17 cellular contexts compared by ENCODE assay signal in genomic region chr14:33229269-33229924, GRCh38.
DNase-seq lines count a peak whose midpoint lies in the region; ATAC-seq, FAIRE-seq and TF ChIP-seq lines count a peak whose summit lies in the region.
"Had no signal": no experiment of that assay in that cellular context is flagged by ENCODE, and none has a peak within 500 bp of the region (broad histone marks: within the 10 kb centered on the region; RNA-seq: fewer than 3 reads in every experiment).

No MANE protein-coding gene starts in this region.

- DNase-seq in H54 (ENCODE audit: insufficient read length, low spot score) (no peak), NCI-H2227 (lab: John Stamatoyannopoulos, UW; ENCODE audit: unreplicated experiment) (peak; percentile 85), choroid plexus epithelial cell (ENCODE audit: low read depth) (peak; percentile 17), neural crest cell (ENCODE audit: low read depth, low spot score) (no peak), GM19240 (ENCODE audit: insufficient read length, low spot score) (no peak), ecto neural progenitor cell (ENCODE audit: low spot score) (no peak), SK-N-DZ (ENCODE audit: low spot score) (no peak)
- no peak for DNase-seq in stimulated activated effector memory CD8-positive, alpha-beta T cell treated with anti-CD3 and anti-CD28 coated beads, Interleukin-12 subunit alpha, Interleukin-12 subunit beta, amount 100 ng/mL, for 72 hours (ENCODE audit: low spot score in 2 of 2)
- DNase-seq: activated CD4-positive, alpha-beta T cell treated with anti-CD3 and anti-CD28 coated beads for 36 hours; CD4-positive, alpha-beta T cell; gastrocnemius medialis; left lung; NCI-H510A; ovary; stimulated activated CD4-positive, alpha-beta T cell treated with anti-CD3 and anti-CD28 coated beads, Interleukin-2, amount 100 ng/mL, for 24 hours; stimulated activated naive CD4-positive, alpha-beta T cell treated with Interleukin-2 at 50 U/mL for 16 hours had no signal

- no peak for ATAC-seq in stimulated activated effector memory CD8-positive, alpha-beta T cell treated with anti-CD3 and anti-CD28 coated beads, Interleukin-12 subunit alpha, Interleukin-12 subunit beta, amount 100 ng/mL, for 72 hours
- ATAC-seq: activated CD4-positive, alpha-beta T cell treated with anti-CD3 and anti-CD28 coated beads for 36 hours; gastrocnemius medialis; left lung had no signal

- peak overlapping the region; percentile 3 for H3K4me3 Mint-ChIP-seq in neural crest cell
- H3K4me3 Mint-ChIP-seq in stimulated activated effector memory CD8-positive, alpha-beta T cell treated with anti-CD3 and anti-CD28 coated beads, Interleukin-12 subunit alpha, Interleukin-12 subunit beta, amount 100 ng/mL, for 72 hours, result no peak overlapping the region
- H3K4me3 Mint-ChIP-seq: activated CD4-positive, alpha-beta T cell treated with anti-CD3 and anti-CD28 coated beads for 36 hours; activated T-helper 1 cell treated with anti-CD3 and anti-CD28 coated beads, Interleukin-12 subunit alpha, Interleukin-12 subunit beta, Interleukin-2, Interleukin-4 antibody, amounts not matched to agents 30 ng/mL and 10 ng/mL and 1 ng/mL, durations not matched to agents 14 hours and 24 hours and 36 hours; CD4-positive, alpha-beta T cell had no signal

- no peaks in the 10 kb centered on the region for H3K36me3 Mint-ChIP-seq in neural crest cell (ENCODE audit: low read depth)
- no peaks in the 10 kb centered on the region for H3K36me3 Mint-ChIP-seq in stimulated activated effector memory CD8-positive, alpha-beta T cell treated with anti-CD3 and anti-CD28 coated beads, Interleukin-12 subunit alpha, Interleukin-12 subunit beta, amount 100 ng/mL, for 72 hours

- FAIRE-seq in H54 (lab: Jason Lieb, UNC), result peak; percentile 84

- no peaks in the 10 kb centered on the region for H3K27me3 Mint-ChIP-seq in neural crest cell (ENCODE audit: low read depth)
- H3K27me3 Mint-ChIP-seq: activated CD4-positive, alpha-beta T cell treated with anti-CD3 and anti-CD28 coated beads for 36 hours; CD4-positive, alpha-beta T cell had no signal

- no peaks in the 10 kb centered on the region for H3K9me3 Mint-ChIP-seq in neural crest cell
- peaks cover 6% of the 10 kb centered on the region for H3K9me3 Mint-ChIP-seq in stimulated activated effector memory CD8-positive, alpha-beta T cell treated with anti-CD3 and anti-CD28 coated beads, Interleukin-12 subunit alpha, Interleukin-12 subunit beta, amount 100 ng/mL, for 72 hours
- H3K9me3 Mint-ChIP-seq: activated T-helper 1 cell treated with anti-CD3 and anti-CD28 coated beads, Interleukin-12 subunit alpha, Interleukin-12 subunit beta, Interleukin-2, Interleukin-4 antibody, amounts not matched to agents 30 ng/mL and 10 ng/mL and 1 ng/mL, durations not matched to agents 14 hours and 24 hours and 36 hours; CD4-positive, alpha-beta T cell had no signal

- H3K27ac Mint-ChIP-seq in neural crest cell (ENCODE audit: unreplicated experiment), result peak overlapping the region; percentile 1
- H3K27ac Mint-ChIP-seq in stimulated activated effector memory CD8-positive, alpha-beta T cell treated with anti-CD3 and anti-CD28 coated beads, Interleukin-12 subunit alpha, Interleukin-12 subunit beta, amount 100 ng/mL, for 72 hours, result no peak overlapping the region
- H3K27ac Mint-ChIP-seq: activated CD4-positive, alpha-beta T cell treated with anti-CD3 and anti-CD28 coated beads for 36 hours; activated T-helper 1 cell treated with anti-CD3 and anti-CD28 coated beads, Interleukin-12 subunit alpha, Interleukin-12 subunit beta, Interleukin-2, Interleukin-4 antibody, amounts not matched to agents 30 ng/mL and 10 ng/mL and 1 ng/mL, durations not matched to agents 14 hours and 24 hours and 36 hours; CD4-positive, alpha-beta T cell had no signal

- peaks cover 12% of the 10 kb centered on the region for H3K4me1 Mint-ChIP-seq in neural crest cell
- no peaks in the 10 kb centered on the region for H3K4me1 Mint-ChIP-seq in stimulated activated effector memory CD8-positive, alpha-beta T cell treated with anti-CD3 and anti-CD28 coated beads, Interleukin-12 subunit alpha, Interleukin-12 subunit beta, amount 100 ng/mL, for 72 hours
- H3K4me1 Mint-ChIP-seq: activated CD4-positive, alpha-beta T cell treated with anti-CD3 and anti-CD28 coated beads for 36 hours had no signal

- TF ChIP-seq POLR2A in H54 (IDR thresholded peaks at IDR 0.05; ENCODE audit: low read depth, low read length), result no peak

- no peak overlapping the region for H3K4me3 ChIP-seq in choroid plexus epithelial cell (ENCODE audit: low read depth, low read length)
- H3K4me3 ChIP-seq: gastrocnemius medialis, left lung, ovary had no signal

- TF ChIP-seq CTCF in choroid plexus epithelial cell (conservative IDR thresholded peaks at IDR 0.05; ENCODE audit: low read depth, low read length) (no peak), neural crest cell (conservative IDR thresholded peaks at IDR 0.05) (no peak)

Comparison
In these comparisons a context has a peak if more than half of its experiments do, and no peak if none do; other contexts are left out.
1. DNase-seq: peak in NCI-H2227 (single experiment) and choroid plexus epithelial cell (single experiment); none in H54 (single experiment), neural crest cell (single experiment), GM19240 (single experiment), stimulated activated effector memory CD8-positive, alpha-beta T cell treated with anti-CD3 and anti-CD28 coated beads, Interleukin-12 subunit alpha, Interleukin-12 subunit beta, amount 100 ng/mL, for 72 hours (0 of 2), ecto neural progenitor cell (single experiment) and SK-N-DZ (single experiment).